Comparison of ENCODE assay signal across 8 cellular contexts in genomic region chr14:77641534-77642341, GRCh38. TPM values are rescaled to one million over a fixed set of nuclear protein-coding genes. Genes with fewer than 3 reads are reported as not detected.
DNase-seq lines count a peak whose midpoint lies in the region; ATAC-seq and TF ChIP-seq lines count a peak whose summit lies in the region.

No MANE protein-coding gene starts in this region.

- peak overlapping the region; percentile 92 for H3K27ac Mint-ChIP-seq in activated CD4-positive, alpha-beta T cell treated with anti-CD3 and anti-CD28 coated beads, Interleukin-2, amount 10 ng/mL, durations not matched to agents 24 days and 14 days

- intact Hi-C loops in activated CD4-positive, alpha-beta T cell treated with anti-CD3 and anti-CD28 coated beads, Interleukin-2, amount 10 ng/mL, durations not matched to agents 24 days and 14 days (cut with micrococcal nuclease): no loop called here

- H3K27me3 Mint-ChIP-seq in activated CD4-positive, alpha-beta T cell treated with anti-CD3 and anti-CD28 coated beads, Interleukin-2, amount 10 ng/mL, durations not matched to agents 24 days and 14 days: no peaks in the 10 kb centered on the region

- no peaks in the 10 kb centered on the region for H3K9me3 Mint-ChIP-seq in activated CD4-positive, alpha-beta T cell treated with anti-CD3 and anti-CD28 coated beads, Interleukin-2, amount 10 ng/mL, durations not matched to agents 24 days and 14 days

- peak overlapping the region; percentile 59 for H3K4me3 ChIP-seq in choroid plexus epithelial cell (ENCODE audit: low read depth, low read length)

- peak overlapping the region; percentile 83 for H3K4me3 Mint-ChIP-seq in activated CD4-positive, alpha-beta T cell treated with anti-CD3 and anti-CD28 coated beads, Interleukin-2, amount 10 ng/mL, durations not matched to agents 24 days and 14 days

- peaks cover 15% of the 10 kb centered on the region for H3K4me1 Mint-ChIP-seq in activated CD4-positive, alpha-beta T cell treated with anti-CD3 and anti-CD28 coated beads, Interleukin-2, amount 10 ng/mL, durations not matched to agents 24 days and 14 days

- H3K36me3 Mint-ChIP-seq in activated CD4-positive, alpha-beta T cell treated with anti-CD3 and anti-CD28 coated beads, Interleukin-2, amount 10 ng/mL, durations not matched to agents 24 days and 14 days (ENCODE audit: low read depth): no peaks in the 10 kb centered on the region

- no peak for TF ChIP-seq CTCF in choroid plexus epithelial cell (conservative IDR thresholded peaks at IDR 0.05; ENCODE audit: low read depth, low read length)

- DNase-seq in GDM1 (lab: John Stamatoyannopoulos, UW) (peak; percentile 51), choroid plexus epithelial cell (ENCODE audit: low read depth) (peak; percentile 82), mesenteric fat pad (ENCODE audit: low spot score) (peak; percentile 94), NCI-H2081 treated with DMSO at 0.1 percent for 48 hours (lab: John Stamatoyannopoulos, UW) (no peak)
- DNase-seq in activated CD4-positive, alpha-beta T cell treated with anti-CD3 and anti-CD28 coated beads, Interleukin-2, amount 10 ng/mL, durations not matched to agents 24 days and 14 days: peak; percentile 88
- peak; percentile 38 to 50 for DNase-seq in stimulated activated CD8-positive, alpha-beta memory T cell treated with anti-CD3 and anti-CD28 coated beads, Interleukin-2, amount 100 ng/mL, for 1 hour (ENCODE audit: low read depth in 2 of 2)

- peak; percentile 73 for ATAC-seq in HG03432 (IDR thresholded peaks at IDR 0.05; ENCODE audit: unreplicated experiment)
- no peak for ATAC-seq in HG03439 (IDR thresholded peaks at IDR 0.05; ENCODE audit: unreplicated experiment)

RNA-seq across cellular contexts. Expression of gene SPTLC2, which starts 25.3 kb away (rescaled TPM):
- total RNA-seq in activated CD4-positive, alpha-beta T cell treated with anti-CD3 and anti-CD28 coated beads, Interleukin-2, amount 10 ng/mL, durations not matched to agents 24 days and 14 days: 26.6 and 28.3 TPM in 2 replicates
- 75.2 TPM for total RNA-seq in mesenteric fat pad
